In the genomic region with DNA sequence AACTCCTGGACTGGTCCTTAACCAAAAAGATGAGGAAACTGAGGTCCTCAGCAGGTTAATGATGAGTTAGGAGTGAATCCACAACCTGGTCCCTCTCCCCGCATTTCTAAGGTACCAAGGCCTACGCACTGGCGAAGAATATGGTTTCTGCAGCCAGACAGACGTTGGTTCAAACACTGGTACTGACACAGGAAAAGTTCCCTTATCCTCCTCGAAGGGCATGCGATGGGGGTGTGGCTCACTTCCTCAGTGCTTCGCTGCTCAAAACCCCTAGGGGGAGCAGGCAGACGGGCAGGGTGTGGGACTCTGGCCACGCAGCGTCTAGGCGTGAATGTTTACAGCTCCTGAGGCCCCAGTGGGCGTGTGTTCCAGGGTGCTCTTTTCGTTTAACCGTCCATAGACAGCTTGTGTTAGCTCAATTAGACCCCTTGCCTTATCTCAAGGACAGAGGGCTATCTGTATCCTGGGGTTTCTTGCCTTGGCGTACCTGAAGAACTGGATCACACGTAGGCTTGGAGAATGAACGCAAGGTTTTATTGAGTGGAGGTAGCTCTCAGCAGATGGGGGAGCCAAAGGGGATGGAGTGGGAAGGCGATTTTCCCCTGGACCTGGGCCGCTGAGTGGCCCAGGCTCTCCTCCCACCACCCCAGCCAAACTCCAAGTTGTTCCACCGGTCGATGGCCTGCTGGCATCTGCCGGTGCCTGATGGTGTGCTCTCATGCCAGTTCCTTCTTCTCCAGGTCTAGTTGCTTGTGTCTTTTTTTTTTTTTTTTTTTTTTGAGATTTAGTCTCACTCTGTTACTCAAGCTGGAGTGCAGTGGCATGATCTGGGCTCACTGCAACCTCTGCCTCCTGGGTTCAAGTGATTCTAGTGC, we compare ENCODE assay signal across 1 cellular context.
TF ChIP-seq lines count a peak whose summit lies in the region.

No MANE protein-coding gene starts in this region.

TF ChIP-seq in HepG2, 621 proteins besides CTCF, POLR2A, EP300 and RAD21 (continued from another document and continues in another):
- TF ChIP-seq, protein P1, sequence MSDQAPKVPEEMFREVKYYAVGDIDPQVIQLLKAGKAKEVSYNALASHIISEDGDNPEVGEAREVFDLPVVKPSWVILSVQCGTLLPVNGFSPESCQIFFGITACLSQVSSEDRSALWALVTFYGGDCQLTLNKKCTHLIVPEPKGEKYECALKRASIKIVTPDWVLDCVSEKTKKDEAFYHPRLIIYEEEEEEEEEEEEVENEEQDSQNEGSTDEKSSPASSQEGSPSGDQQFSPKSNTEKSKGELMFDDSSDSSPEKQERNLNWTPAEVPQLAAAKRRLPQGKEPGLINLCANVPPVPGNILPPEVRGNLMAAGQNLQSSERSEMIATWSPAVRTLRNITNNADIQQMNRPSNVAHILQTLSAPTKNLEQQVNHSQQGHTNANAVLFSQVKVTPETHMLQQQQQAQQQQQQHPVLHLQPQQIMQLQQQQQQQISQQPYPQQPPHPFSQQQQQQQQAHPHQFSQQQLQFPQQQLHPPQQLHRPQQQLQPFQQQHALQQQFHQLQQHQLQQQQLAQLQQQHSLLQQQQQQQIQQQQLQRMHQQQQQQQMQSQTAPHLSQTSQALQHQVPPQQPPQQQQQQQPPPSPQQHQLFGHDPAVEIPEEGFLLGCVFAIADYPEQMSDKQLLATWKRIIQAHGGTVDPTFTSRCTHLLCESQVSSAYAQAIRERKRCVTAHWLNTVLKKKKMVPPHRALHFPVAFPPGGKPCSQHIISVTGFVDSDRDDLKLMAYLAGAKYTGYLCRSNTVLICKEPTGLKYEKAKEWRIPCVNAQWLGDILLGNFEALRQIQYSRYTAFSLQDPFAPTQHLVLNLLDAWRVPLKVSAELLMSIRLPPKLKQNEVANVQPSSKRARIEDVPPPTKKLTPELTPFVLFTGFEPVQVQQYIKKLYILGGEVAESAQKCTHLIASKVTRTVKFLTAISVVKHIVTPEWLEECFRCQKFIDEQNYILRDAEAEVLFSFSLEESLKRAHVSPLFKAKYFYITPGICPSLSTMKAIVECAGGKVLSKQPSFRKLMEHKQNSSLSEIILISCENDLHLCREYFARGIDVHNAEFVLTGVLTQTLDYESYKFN (CRISPR knock-in tag; conservative IDR thresholded peaks at IDR 0.05) = no peak; the same call in 1 of the 2 replicates
- TF ChIP-seq, protein P2, sequence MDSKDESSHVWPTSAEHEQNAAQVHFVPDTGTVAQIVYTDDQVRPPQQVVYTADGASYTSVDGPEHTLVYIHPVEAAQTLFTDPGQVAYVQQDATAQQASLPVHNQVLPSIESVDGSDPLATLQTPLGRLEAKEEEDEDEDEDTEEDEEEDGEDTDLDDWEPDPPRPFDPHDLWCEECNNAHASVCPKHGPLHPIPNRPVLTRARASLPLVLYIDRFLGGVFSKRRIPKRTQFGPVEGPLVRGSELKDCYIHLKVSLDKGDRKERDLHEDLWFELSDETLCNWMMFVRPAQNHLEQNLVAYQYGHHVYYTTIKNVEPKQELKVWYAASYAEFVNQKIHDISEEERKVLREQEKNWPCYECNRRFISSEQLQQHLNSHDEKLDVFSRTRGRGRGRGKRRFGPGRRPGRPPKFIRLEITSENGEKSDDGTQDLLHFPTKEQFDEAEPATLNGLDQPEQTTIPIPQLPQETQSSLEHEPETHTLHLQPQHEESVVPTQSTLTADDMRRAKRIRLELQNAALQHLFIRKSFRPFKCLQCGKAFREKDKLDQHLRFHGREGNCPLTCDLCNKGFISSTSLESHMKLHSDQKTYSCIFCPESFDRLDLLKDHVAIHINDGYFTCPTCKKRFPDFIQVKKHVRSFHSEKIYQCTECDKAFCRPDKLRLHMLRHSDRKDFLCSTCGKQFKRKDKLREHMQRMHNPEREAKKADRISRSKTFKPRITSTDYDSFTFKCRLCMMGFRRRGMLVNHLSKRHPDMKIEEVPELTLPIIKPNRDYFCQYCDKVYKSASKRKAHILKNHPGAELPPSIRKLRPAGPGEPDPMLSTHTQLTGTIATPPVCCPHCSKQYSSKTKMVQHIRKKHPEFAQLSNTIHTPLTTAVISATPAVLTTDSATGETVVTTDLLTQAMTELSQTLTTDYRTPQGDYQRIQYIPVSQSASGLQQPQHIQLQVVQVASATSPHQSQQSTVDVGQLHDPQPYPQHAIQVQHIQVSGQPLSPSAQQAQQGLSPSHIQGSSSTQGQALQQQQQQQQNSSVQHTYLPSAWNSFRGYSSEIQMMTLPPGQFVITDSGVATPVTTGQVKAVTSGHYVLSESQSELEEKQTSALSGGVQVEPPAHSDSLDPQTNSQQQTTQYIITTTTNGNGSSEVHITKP (CRISPR knock-in tag; IDR thresholded peaks at IDR 0.05; ENCODE audit: low read depth) = no peak
- no peak for TF ChIP-seq ZNF430 (CRISPR knock-in tag; IDR thresholded peaks at IDR 0.05)
- TF ChIP-seq, protein P3, sequence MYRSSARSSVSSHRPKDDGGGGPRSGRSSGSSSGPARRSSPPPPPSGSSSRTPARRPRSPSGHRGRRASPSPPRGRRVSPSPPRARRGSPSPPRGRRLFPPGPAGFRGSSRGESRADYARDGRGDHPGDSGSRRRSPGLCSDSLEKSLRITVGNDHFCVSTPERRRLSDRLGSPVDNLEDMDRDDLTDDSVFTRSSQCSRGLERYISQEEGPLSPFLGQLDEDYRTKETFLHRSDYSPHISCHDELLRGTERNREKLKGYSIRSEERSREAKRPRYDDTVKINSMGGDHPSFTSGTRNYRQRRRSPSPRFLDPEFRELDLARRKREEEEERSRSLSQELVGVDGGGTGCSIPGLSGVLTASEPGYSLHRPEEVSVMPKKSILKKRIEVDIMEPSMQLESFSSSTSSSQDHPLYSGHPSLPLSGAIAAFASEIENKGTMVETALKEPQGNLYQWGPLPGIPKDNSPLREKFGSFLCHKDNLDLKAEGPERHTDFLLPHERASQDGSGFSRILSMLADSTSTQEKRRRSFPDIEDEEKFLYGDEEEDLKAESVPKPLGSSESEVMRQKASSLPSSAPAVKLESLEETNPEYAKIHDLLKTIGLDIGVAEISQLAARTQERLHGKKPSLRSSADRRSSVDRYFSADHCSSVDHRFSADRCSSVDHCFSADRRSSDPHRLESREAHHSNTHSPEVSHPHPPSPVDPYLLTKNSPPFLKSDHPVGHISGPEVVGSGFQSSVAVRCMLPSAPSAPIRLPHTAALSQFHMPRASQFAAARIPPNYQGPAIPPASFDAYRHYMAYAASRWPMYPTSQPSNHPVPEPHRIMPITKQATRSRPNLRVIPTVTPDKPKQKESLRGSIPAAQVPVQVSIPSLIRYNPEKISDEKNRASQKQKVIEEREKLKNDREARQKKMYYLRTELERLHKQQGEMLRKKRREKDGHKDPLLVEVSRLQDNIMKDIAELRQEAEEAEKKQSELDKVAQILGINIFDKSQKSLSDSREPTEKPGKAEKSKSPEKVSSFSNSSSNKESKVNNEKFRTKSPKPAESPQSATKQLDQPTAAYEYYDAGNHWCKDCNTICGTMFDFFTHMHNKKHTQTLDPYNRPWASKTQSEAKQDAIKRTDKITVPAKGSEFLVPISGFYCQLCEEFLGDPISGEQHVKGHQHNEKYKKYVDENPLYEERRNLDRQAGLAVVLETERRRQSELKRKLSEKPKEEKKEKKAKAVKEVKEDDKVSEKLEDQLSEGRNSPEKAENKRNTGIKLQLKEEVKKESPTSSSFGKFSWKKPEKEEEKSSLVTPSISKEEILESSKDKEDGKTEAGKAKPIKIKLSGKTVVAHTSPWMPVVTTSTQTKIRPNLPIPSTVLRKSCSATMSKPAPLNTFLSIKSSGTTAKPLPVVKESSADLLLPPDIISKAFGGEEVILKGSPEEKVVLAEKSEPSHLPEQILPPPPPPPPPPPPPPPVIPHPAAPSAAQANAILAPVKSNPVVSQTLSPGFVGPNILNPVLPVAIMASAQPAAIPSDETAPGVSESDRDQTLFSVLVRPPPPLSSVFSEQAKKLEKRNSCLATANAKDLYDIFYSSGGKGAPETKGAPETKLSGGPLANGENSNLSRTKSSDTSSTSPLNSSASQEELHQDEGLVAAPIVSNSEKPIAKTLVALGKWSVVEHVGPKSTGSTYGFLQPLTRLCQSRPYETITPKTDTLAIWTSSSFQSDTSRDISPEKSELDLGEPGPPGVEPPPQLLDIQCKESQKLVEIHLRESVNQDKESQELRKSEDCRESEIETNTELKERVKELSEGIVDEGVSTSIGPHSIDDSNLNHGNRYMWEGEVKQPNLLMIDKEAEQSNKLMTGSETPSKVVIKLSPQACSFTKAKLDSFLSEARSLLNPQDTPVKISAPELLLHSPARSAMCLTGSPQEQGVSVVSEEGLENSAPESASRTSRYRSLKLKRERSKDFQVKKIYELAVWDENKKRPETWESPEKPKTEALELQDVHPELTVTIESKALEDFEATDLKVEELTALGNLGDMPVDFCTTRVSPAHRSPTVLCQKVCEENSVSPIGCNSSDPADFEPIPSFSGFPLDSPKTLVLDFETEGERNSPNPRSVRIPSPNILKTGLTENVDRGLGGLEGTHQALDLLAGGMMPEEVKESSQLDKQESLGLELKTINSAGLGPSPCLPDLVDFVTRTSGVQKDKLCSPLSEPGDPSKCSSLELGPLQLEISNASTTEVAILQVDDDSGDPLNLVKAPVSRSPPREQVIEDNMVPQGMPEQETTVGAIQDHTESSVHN (CRISPR knock-in tag; IDR thresholded peaks at IDR 0.05) = 0 out of 2 replicates have a peak, but pooled peaks have one; percentile 82
- peak; percentile 84; the same call in 1 of the 2 replicates for TF ChIP-seq KDM2A (CRISPR knock-in tag; IDR thresholded peaks at IDR 0.05; ENCODE audit: borderline replicate concordance, low read depth)
- TF ChIP-seq ZNF333 (CRISPR knock-in tag; IDR thresholded peaks at IDR 0.05; ENCODE audit: borderline replicate concordance) = 0 out of 2 replicates have a peak, but pooled peaks have one; percentile 83
- TF ChIP-seq ZNF431 (CRISPR knock-in tag; IDR thresholded peaks at IDR 0.05; ENCODE audit: borderline replicate concordance, low read depth) = no peak
- TF ChIP-seq SRSF1 (optimal IDR thresholded peaks at IDR 0.05; ENCODE audit: low read depth, low read length) = no peak
- TF ChIP-seq TAF1 (CRISPR knock-in tag; IDR thresholded peaks at IDR 0.05) = no peak; the same call in 1 of the 2 replicates
- TF ChIP-seq ZNF670 (CRISPR knock-in tag; IDR thresholded peaks at IDR 0.05; ENCODE audit: borderline replicate concordance) = no peak
- TF ChIP-seq, protein P4, sequence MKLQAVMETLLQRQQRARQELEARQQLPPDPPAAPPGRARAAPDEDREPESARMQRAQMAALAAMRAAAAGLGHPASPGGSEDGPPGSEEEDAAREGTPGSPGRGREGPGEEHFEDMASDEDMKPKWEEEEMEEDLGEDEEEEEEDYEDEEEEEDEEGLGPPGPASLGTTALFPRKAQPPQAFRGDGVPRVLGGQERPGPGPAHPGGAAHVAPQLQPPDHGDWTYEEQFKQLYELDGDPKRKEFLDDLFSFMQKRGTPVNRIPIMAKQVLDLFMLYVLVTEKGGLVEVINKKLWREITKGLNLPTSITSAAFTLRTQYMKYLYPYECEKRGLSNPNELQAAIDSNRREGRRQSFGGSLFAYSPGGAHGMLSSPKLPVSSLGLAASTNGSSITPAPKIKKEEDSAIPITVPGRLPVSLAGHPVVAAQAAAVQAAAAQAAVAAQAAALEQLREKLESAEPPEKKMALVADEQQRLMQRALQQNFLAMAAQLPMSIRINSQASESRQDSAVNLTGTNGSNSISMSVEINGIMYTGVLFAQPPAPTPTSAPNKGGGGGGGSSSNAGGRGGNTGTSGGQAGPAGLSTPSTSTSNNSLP (IDR thresholded peaks at IDR 0.05; ENCODE audit: low read depth, low read length) = no peak
- TF ChIP-seq ATF1 (CRISPR knock-in tag; IDR thresholded peaks at IDR 0.05) = no peak
- no peak for TF ChIP-seq ZNF451 (CRISPR knock-in tag; IDR thresholded peaks at IDR 0.05)
- no peak for TF ChIP-seq PHB2 (IDR thresholded peaks at IDR 0.05; ENCODE audit: partially characterized antibody)
- no peak for TF ChIP-seq RARG (CRISPR knock-in tag; IDR thresholded peaks at IDR 0.05; ENCODE audit: low read depth)
- TF ChIP-seq KLF6 (CRISPR knock-in tag; IDR thresholded peaks at IDR 0.05) = no peak
- no peak for TF ChIP-seq KMT2B (CRISPR knock-in tag; IDR thresholded peaks at IDR 0.05)
- no peak for TF ChIP-seq TOE1 (CRISPR knock-in tag; IDR thresholded peaks at IDR 0.05)
- TF ChIP-seq TBX2 (CRISPR knock-in tag; IDR thresholded peaks at IDR 0.05; ENCODE audit: borderline replicate concordance) = peak; percentile 93
- 0 out of 2 replicates have a peak, but pooled peaks have one; percentile 52 for TF ChIP-seq DPF2 (CRISPR knock-in tag; IDR thresholded peaks at IDR 0.05; ENCODE audit: borderline replicate concordance, low read depth)
- TF ChIP-seq, protein P5, sequence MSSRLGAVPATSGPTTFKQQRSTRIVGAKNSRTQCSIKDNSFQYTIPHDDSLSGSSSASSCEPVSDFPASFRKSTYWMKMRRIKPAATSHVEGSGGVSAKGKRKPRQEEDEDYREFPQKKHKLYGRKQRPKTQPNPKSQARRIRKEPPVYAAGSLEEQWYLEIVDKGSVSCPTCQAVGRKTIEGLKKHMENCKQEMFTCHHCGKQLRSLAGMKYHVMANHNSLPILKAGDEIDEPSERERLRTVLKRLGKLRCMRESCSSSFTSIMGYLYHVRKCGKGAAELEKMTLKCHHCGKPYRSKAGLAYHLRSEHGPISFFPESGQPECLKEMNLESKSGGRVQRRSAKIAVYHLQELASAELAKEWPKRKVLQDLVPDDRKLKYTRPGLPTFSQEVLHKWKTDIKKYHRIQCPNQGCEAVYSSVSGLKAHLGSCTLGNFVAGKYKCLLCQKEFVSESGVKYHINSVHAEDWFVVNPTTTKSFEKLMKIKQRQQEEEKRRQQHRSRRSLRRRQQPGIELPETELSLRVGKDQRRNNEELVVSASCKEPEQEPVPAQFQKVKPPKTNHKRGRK (CRISPR knock-in tag; IDR thresholded peaks at IDR 0.05) = no peak
- TF ChIP-seq RXRB (CRISPR knock-in tag; IDR thresholded peaks at IDR 0.05; ENCODE audit: borderline replicate concordance) = peak; percentile 58; the same call in 1 of the 2 replicates
- TF ChIP-seq, protein P6, sequence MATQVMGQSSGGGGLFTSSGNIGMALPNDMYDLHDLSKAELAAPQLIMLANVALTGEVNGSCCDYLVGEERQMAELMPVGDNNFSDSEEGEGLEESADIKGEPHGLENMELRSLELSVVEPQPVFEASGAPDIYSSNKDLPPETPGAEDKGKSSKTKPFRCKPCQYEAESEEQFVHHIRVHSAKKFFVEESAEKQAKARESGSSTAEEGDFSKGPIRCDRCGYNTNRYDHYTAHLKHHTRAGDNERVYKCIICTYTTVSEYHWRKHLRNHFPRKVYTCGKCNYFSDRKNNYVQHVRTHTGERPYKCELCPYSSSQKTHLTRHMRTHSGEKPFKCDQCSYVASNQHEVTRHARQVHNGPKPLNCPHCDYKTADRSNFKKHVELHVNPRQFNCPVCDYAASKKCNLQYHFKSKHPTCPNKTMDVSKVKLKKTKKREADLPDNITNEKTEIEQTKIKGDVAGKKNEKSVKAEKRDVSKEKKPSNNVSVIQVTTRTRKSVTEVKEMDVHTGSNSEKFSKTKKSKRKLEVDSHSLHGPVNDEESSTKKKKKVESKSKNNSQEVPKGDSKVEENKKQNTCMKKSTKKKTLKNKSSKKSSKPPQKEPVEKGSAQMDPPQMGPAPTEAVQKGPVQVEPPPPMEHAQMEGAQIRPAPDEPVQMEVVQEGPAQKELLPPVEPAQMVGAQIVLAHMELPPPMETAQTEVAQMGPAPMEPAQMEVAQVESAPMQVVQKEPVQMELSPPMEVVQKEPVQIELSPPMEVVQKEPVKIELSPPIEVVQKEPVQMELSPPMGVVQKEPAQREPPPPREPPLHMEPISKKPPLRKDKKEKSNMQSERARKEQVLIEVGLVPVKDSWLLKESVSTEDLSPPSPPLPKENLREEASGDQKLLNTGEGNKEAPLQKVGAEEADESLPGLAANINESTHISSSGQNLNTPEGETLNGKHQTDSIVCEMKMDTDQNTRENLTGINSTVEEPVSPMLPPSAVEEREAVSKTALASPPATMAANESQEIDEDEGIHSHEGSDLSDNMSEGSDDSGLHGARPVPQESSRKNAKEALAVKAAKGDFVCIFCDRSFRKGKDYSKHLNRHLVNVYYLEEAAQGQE (IDR thresholded peaks at IDR 0.05; ENCODE audit: borderline replicate concordance in 1 of 2, low read depth in 1 of 2, low read length in 2 of 2) = no peak
- TF ChIP-seq HOXA5 (CRISPR knock-in tag; IDR thresholded peaks at IDR 0.05) = peak; percentile 39; the same call in 1 of the 2 replicates
- no peak for TF ChIP-seq SMARCC2 (IDR thresholded peaks at IDR 0.05)
- TF ChIP-seq, protein P7, sequence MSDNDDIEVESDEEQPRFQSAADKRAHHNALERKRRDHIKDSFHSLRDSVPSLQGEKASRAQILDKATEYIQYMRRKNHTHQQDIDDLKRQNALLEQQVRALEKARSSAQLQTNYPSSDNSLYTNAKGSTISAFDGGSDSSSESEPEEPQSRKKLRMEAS (IDR thresholded peaks at IDR 0.05) = peak; percentile 66; the same call in 1 of the 2 replicates
